In the genomic region with DNA sequence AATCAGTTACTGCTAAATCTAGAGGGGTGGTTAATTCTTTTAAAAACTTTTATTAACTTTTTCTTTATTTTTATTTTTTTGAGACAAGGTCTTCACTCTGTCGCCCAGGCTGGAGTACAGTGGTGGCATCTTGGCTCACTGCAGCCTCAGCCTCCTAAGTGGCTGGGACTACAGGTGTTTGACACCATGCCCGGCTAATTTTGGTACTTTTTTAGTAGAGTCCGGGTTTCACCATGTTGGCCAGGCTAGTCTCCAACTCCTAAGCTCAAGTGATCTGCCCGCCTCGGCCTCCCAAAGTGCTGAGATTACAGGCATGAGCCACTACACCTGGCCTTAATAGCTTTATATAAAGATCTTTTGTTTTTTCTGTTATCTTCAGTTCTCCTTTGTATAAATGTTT, we compare ENCODE assay signal across 1 cellular context.
TF ChIP-seq lines count a peak whose summit lies in the region.

No MANE protein-coding gene starts in this region.

TF ChIP-seq in SK-N-SH, 30 proteins besides CTCF, POLR2A, EP300 and RAD21:
- TF ChIP-seq TEAD4 (IDR thresholded peaks at IDR 0.05; ENCODE audit: borderline replicate concordance, insufficient read depth), result no peak
- TF ChIP-seq FOXM1 (IDR thresholded peaks at IDR 0.05; ENCODE audit: low read depth), result no peak
- TF ChIP-seq CHD2 (IDR thresholded peaks at IDR 0.05; ENCODE audit: low read length, partially characterized antibody), result no peak
- no peak for TF ChIP-seq POLR2AphosphoS5 (IDR thresholded peaks at IDR 0.05; ENCODE audit: low read depth, low read length)
- TF ChIP-seq, protein P1, sequence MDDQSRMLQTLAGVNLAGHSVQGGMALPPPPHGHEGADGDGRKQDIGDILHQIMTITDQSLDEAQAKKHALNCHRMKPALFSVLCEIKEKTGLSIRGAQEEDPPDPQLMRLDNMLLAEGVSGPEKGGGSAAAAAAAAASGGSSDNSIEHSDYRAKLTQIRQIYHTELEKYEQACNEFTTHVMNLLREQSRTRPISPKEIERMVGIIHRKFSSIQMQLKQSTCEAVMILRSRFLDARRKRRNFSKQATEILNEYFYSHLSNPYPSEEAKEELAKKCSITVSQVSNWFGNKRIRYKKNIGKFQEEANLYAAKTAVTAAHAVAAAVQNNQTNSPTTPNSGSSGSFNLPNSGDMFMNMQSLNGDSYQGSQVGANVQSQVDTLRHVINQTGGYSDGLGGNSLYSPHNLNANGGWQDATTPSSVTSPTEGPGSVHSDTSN (IDR thresholded peaks at IDR 0.05), result no peak
- no peak for TF ChIP-seq YY1 (IDR thresholded peaks at IDR 0.05; ENCODE audit: low read depth)
- no peak for TF ChIP-seq JUND (IDR thresholded peaks at IDR 0.05)
- TF ChIP-seq, protein P2, sequence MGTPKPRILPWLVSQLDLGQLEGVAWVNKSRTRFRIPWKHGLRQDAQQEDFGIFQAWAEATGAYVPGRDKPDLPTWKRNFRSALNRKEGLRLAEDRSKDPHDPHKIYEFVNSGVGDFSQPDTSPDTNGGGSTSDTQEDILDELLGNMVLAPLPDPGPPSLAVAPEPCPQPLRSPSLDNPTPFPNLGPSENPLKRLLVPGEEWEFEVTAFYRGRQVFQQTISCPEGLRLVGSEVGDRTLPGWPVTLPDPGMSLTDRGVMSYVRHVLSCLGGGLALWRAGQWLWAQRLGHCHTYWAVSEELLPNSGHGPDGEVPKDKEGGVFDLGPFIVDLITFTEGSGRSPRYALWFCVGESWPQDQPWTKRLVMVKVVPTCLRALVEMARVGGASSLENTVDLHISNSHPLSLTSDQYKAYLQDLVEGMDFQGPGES (IDR thresholded peaks at IDR 0.05; ENCODE audit: low read depth, low read length), result no peak
- TF ChIP-seq SMC3 (IDR thresholded peaks at IDR 0.05; ENCODE audit: low read depth, low read length), result no peak
- TF ChIP-seq MXI1 (IDR thresholded peaks at IDR 0.05; ENCODE audit: low read depth, low read length), result no peak
- TF ChIP-seq GATA2 (CRISPR knock-in tag; IDR thresholded peaks at IDR 0.05), result no peak
- TF ChIP-seq, protein P3, sequence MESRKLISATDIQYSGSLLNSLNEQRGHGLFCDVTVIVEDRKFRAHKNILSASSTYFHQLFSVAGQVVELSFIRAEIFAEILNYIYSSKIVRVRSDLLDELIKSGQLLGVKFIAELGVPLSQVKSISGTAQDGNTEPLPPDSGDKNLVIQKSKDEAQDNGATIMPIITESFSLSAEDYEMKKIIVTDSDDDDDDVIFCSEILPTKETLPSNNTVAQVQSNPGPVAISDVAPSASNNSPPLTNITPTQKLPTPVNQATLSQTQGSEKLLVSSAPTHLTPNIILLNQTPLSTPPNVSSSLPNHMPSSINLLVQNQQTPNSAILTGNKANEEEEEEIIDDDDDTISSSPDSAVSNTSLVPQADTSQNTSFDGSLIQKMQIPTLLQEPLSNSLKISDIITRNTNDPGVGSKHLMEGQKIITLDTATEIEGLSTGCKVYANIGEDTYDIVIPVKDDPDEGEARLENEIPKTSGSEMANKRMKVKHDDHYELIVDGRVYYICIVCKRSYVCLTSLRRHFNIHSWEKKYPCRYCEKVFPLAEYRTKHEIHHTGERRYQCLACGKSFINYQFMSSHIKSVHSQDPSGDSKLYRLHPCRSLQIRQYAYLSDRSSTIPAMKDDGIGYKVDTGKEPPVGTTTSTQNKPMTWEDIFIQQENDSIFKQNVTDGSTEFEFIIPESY (IDR thresholded peaks at IDR 0.05; ENCODE audit: borderline replicate concordance, low read depth), result no peak
- TF ChIP-seq, protein P4, sequence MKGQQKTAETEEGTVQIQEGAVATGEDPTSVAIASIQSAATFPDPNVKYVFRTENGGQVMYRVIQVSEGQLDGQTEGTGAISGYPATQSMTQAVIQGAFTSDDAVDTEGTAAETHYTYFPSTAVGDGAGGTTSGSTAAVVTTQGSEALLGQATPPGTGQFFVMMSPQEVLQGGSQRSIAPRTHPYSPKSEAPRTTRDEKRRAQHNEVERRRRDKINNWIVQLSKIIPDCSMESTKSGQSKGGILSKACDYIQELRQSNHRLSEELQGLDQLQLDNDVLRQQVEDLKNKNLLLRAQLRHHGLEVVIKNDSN (IDR thresholded peaks at IDR 0.05; ENCODE audit: borderline replicate concordance, low read depth), result no peak
- TF ChIP-seq EZH2phosphoT487 (IDR thresholded peaks at IDR 0.05; ENCODE audit: borderline replicate concordance, low read depth), result no peak
TF ChIP-seq in SK-N-SH: peak in this region for 0.
